In the genomic region with DNA sequence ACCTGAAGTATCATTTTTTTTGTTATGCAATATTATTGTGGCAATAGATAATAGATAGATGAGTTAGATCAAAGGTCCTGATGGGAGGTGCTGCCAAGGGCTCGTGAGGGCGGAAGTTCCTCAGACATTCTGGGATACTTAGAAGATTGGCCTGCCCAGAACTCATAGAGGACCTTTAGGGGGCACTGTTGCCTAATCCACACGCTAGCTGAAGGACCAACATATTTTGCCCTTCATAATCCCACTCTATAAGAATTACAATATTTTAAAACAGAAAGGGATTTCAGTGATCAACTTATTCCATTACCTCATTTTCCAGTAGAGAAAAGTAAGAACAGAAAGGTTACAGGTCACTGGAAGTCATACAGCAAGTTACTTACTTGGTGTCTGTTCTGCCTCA, we compare ENCODE assay signal across 9 cellular contexts. TPM values are rescaled to one million over a fixed set of nuclear protein-coding genes. Genes with fewer than 3 reads are reported as not detected.
A peak's percentile ranks its signal among the peaks of the same experiment; 100 is the strongest.
DNase-seq lines count a peak whose midpoint lies in the region; ATAC-seq and TF ChIP-seq lines count a peak whose summit lies in the region.
"Had no signal": no experiment of that assay in that cellular context is flagged by ENCODE, and none has a peak within 500 bp of the region (broad histone marks: within the 10 kb centered on the region; RNA-seq: fewer than 3 reads in every experiment).

No MANE protein-coding gene starts in this region.

- no peak overlapping the region for H3K27ac ChIP-seq in Peyer's patch
- H3K27ac ChIP-seq: SJSA1 had no signal

- TF ChIP-seq CTCF in Peyer's patch (IDR thresholded peaks at IDR 0.05) (peak in 4 of 6 experiments; percentile 11 to 58 (median 49)), progenitor cell of endocrine pancreas (IDR thresholded peaks at IDR 0.05; ENCODE audit: unreplicated experiment) (peak; percentile 46)

- no peak overlapping the region for H3K4me3 Mint-ChIP-seq in progenitor cell of endocrine pancreas (ENCODE audit: low read depth)

- no peaks in the 10 kb centered on the region for H3K9me3 Mint-ChIP-seq in progenitor cell of endocrine pancreas (ENCODE audit: low read depth)

- H3K4me3 ChIP-seq in Peyer's patch, result no peak overlapping the region
- H3K4me3 ChIP-seq: SJSA1 had no signal

- DNase-seq in COR-L47 (lab: John Stamatoyannopoulos, UW), result peak; percentile 39
- peak in 1 of 3 donors; percentile 71 for DNase-seq in Peyer's patch
- DNase-seq in fibroblast of gingiva (ENCODE audit: low read depth), result peak; percentile 8
- no peak for DNase-seq in progenitor cell of endocrine pancreas (ENCODE audit: low spot score, unreplicated experiment)
- no peak for DNase-seq in activated CD4-positive, CD25-positive, alpha-beta regulatory T cell (lab: John Stamatoyannopoulos, UW)
- no peak for DNase-seq in NCI-H187 treated with DMSO at 0.1 percent for 48 hours (lab: John Stamatoyannopoulos, UW)

- H3K27me3 ChIP-seq in Peyer's patch, result no peaks in the 10 kb centered on the region
- H3K27me3 ChIP-seq: SJSA1 had no signal

- peaks cover 0 to 9% (median 0%) of the 10 kb centered on the region in 4 donors for H3K4me1 ChIP-seq in Peyer's patch
- H3K4me1 ChIP-seq: SJSA1 had no signal

- H3K4me1 Mint-ChIP-seq in progenitor cell of endocrine pancreas (ENCODE audit: low read depth), result no peaks in the 10 kb centered on the region

- no peaks in the 10 kb centered on the region for H3K36me3 Mint-ChIP-seq in progenitor cell of endocrine pancreas (ENCODE audit: insufficient read depth)

- H3K27me3 Mint-ChIP-seq in progenitor cell of endocrine pancreas, result no peaks in the 10 kb centered on the region

- no peaks in the 10 kb centered on the region for H3K9me3 ChIP-seq in Peyer's patch
- H3K9me3 ChIP-seq: SJSA1 had no signal

- ATAC-seq in GM18520 (IDR thresholded peaks at IDR 0.05; ENCODE audit: unreplicated experiment) (peak; percentile 76), HG03045 (IDR thresholded peaks at IDR 0.05; ENCODE audit: unreplicated experiment) (peak; percentile 72)

- TF ChIP-seq POLR2A in Peyer's patch (IDR thresholded peaks at IDR 0.05), result no peak

- H3K36me3 ChIP-seq in Peyer's patch, result no peaks in the 10 kb centered on the region
- H3K36me3 ChIP-seq: SJSA1 had no signal

- H3K27ac Mint-ChIP-seq in progenitor cell of endocrine pancreas, result no peak overlapping the region

RNA-seq across cellular contexts. Expression of gene COX7B2, which starts 22.9 kb away (rescaled TPM):
- total RNA-seq in Peyer's patch (not detected), progenitor cell of endocrine pancreas (not detected in 2 replicates)
- total RNA-seq: SJSA1 had no signal

Comparison
In these comparisons a context has a peak if more than half of its experiments do, and no peak if none do; other contexts are left out.
1. DNase-seq: peak in COR-L47 (single experiment) and fibroblast of gingiva (single experiment); none in progenitor cell of endocrine pancreas (single experiment), activated CD4-positive, CD25-positive, alpha-beta regulatory T cell (0 of 4) and NCI-H187 treated with DMSO at 0.1 percent for 48 hours (single experiment).